ENCODE assay signal across 8 cellular contexts in the genomic region with DNA sequence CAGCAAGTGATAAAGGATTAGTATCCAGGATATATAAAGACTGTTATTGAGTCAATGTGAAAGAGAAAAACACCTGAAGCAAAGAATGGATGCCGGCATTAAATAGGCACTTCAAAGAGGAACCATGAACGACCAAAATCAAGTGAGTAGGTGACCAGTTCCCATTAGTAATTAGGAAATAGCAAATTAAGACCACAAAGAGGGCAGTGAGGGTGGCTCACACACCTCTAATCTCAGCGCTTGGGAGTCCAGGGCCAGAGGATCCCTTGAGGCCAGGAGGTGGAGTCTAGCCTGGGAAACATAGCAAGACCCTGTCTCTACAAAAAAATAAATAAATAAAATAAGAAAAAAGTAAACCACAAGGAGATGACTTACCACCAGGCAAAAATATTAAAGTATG. TPM values are rescaled to one million over a fixed set of nuclear protein-coding genes. Genes with fewer than 3 reads are reported as not detected.
DNase-seq lines count a peak whose midpoint lies in the region; ATAC-seq and TF ChIP-seq lines count a peak whose summit lies in the region.

No MANE protein-coding gene starts in this region.

- H3K36me3 Mint-ChIP-seq in activated CD8-positive, alpha-beta memory T cell treated with anti-CD3 and anti-CD28 coated beads, Interleukin-2, amount 10 ng/mL, durations not matched to agents 7 days and 5 days: peaks cover 2% of the 10 kb centered on the region
- no peaks in the 10 kb centered on the region for H3K36me3 Mint-ChIP-seq in activated CD4-positive, alpha-beta memory T cell treated with anti-CD3 and anti-CD28 coated beads for 36 hours

- no peak for TF ChIP-seq CTCF in thoracic aorta (IDR thresholded peaks at IDR 0.05)

- no peaks in the 10 kb centered on the region for H3K36me3 ChIP-seq in thoracic aorta

- peak overlapping the region; percentile 80 for H3K27ac Mint-ChIP-seq in activated CD8-positive, alpha-beta memory T cell treated with anti-CD3 and anti-CD28 coated beads, Interleukin-2, amount 10 ng/mL, durations not matched to agents 7 days and 5 days
- no peak overlapping the region for H3K27ac Mint-ChIP-seq in activated CD4-positive, alpha-beta memory T cell treated with anti-CD3 and anti-CD28 coated beads for 36 hours

- H3K9me3 Mint-ChIP-seq in activated CD8-positive, alpha-beta memory T cell treated with anti-CD3 and anti-CD28 coated beads, Interleukin-2, amount 10 ng/mL, durations not matched to agents 7 days and 5 days (ENCODE audit: low read depth): no peaks in the 10 kb centered on the region
- H3K9me3 Mint-ChIP-seq in activated CD4-positive, alpha-beta memory T cell treated with anti-CD3 and anti-CD28 coated beads for 36 hours: no peaks in the 10 kb centered on the region

- H3K4me1 Mint-ChIP-seq in activated CD8-positive, alpha-beta memory T cell treated with anti-CD3 and anti-CD28 coated beads, Interleukin-2, amount 10 ng/mL, durations not matched to agents 7 days and 5 days: peaks cover 35% of the 10 kb centered on the region
- peaks cover 20% of the 10 kb centered on the region for H3K4me1 Mint-ChIP-seq in activated CD4-positive, alpha-beta memory T cell treated with anti-CD3 and anti-CD28 coated beads for 36 hours (ENCODE audit: low read depth)

- H3K4me3 ChIP-seq in thoracic aorta: peak overlapping the region; percentile 90

- intact Hi-C loops in activated CD4-positive, alpha-beta memory T cell treated with anti-CD3 and anti-CD28 coated beads for 36 hours (cut with micrococcal nuclease): no loop called here

- peaks cover 16% of the 10 kb centered on the region for H3K27me3 Mint-ChIP-seq in activated CD8-positive, alpha-beta memory T cell treated with anti-CD3 and anti-CD28 coated beads, Interleukin-2, amount 10 ng/mL, durations not matched to agents 7 days and 5 days
- H3K27me3 Mint-ChIP-seq in activated CD4-positive, alpha-beta memory T cell treated with anti-CD3 and anti-CD28 coated beads for 36 hours: peaks cover 1% of the 10 kb centered on the region

- peak overlapping the region; percentile 89 for H3K4me3 Mint-ChIP-seq in activated CD8-positive, alpha-beta memory T cell treated with anti-CD3 and anti-CD28 coated beads, Interleukin-2, amount 10 ng/mL, durations not matched to agents 7 days and 5 days
- H3K4me3 Mint-ChIP-seq in activated CD4-positive, alpha-beta memory T cell treated with anti-CD3 and anti-CD28 coated beads for 36 hours: peak overlapping the region; percentile 85

- H3K4me1 ChIP-seq in thoracic aorta (ENCODE audit: control insufficient read depth in 1 of 2, low read depth in 2 of 2): peaks cover 14 to 15% of the 10 kb centered on the region in 2 donors

- H3K27me3 ChIP-seq in thoracic aorta (replicated peaks; ENCODE audit: insufficient read depth): no peaks in the 10 kb centered on the region

- DNase-seq in activated CD8-positive, alpha-beta memory T cell treated with anti-CD3 and anti-CD28 coated beads, Interleukin-2, amount 10 ng/mL, durations not matched to agents 7 days and 5 days: peak; percentile 35
- no peak for DNase-seq in activated CD8-positive, alpha-beta memory T cell treated with anti-CD3 and anti-CD28 coated beads, Interleukin-2, amount 50 U/mL, for 4 hours
- no peak for DNase-seq in activated CD4-positive, alpha-beta memory T cell treated with anti-CD3 and anti-CD28 coated beads for 36 hours
- peak; percentile 6 for DNase-seq in inferior parietal cortex (ENCODE audit: extremely low spot score)
- no peak for DNase-seq in thoracic aorta (ENCODE audit: low spot score)
- no peak for DNase-seq in KBM-7
- DNase-seq in HEK293T (ENCODE audit: extremely low spot score): no peak
- DNase-seq in NCI-H2171 (lab: John Stamatoyannopoulos, UW): no peak

- ATAC-seq in activated CD8-positive, alpha-beta memory T cell treated with anti-CD3 and anti-CD28 coated beads, Interleukin-2, amount 10 ng/mL, durations not matched to agents 7 days and 5 days: no peak
- no peak for ATAC-seq in thoracic aorta (ENCODE audit: insufficient number of reproducible peaks, low FRiP score, low read depth)

- POLR2A ChIA-PET in activated CD4-positive, alpha-beta memory T cell treated with anti-CD3 and anti-CD28 coated beads for 36 hours (lab: Charles Lee): no interaction called here
- POLR2A ChIA-PET in HEK293T (lab: Yijun Ruan, JAX): interaction anchor here (1.1 to 2.8 kb wide), 2 partner anchors 10 to 1095 kb away, joined by 3 to 18 read pairs; no protein-coding TSS in a partner anchor

- peak overlapping the region; percentile 74 to 75 for H3K27ac ChIP-seq in thoracic aorta

- in situ Hi-C loops in KBM-7 (cut with MboI; ENCODE audit: low pct_unique_long_range_greater_than_20kb, low sequenced_read_pairs): loop anchor here (10.0 kb wide), 1 partner anchor 1100 kb away; a partner anchor contains a TSS

- CTCF ChIA-PET in activated CD8-positive, alpha-beta memory T cell treated with anti-CD3 and anti-CD28 coated beads, Interleukin-2, amount 10 ng/mL, durations not matched to agents 7 days and 5 days (lab: Charles Lee): interaction anchor here (1.2 kb wide), 1 partner anchor 16 kb away, joined by 5 read pairs; no protein-coding TSS in a partner anchor
- CTCF ChIA-PET in activated CD4-positive, alpha-beta memory T cell treated with anti-CD3 and anti-CD28 coated beads for 36 hours (lab: Charles Lee): no interaction called here
- CTCF ChIA-PET in HEK293T (lab: Yijun Ruan, JAX): no interaction called here

- H3K9me3 ChIP-seq in thoracic aorta: no peaks in the 10 kb centered on the region

TF ChIP-seq in HEK293T, 16 proteins besides CTCF, POLR2A, EP300 and RAD21:
- TF ChIP-seq TARDBP (IDR thresholded peaks at IDR 0.05): no peak
- TF ChIP-seq LEF1 (IDR thresholded peaks at IDR 0.05; ENCODE audit: borderline replicate concordance): no peak
- no peak for TF ChIP-seq ZNF384 (IDR thresholded peaks at IDR 0.05)
- no peak for TF ChIP-seq ELF4 (IDR thresholded peaks at IDR 0.05)
- TF ChIP-seq NFRKB (IDR thresholded peaks at IDR 0.05): no peak
- TF ChIP-seq BHLHE40 (IDR thresholded peaks at IDR 0.05; ENCODE audit: borderline replicate concordance): no peak
- TF ChIP-seq FOXA1 (IDR thresholded peaks at IDR 0.05): no peak
- no peak for TF ChIP-seq FOXM1 (IDR thresholded peaks at IDR 0.05; ENCODE audit: borderline replicate concordance)
- TF ChIP-seq L3MBTL2 (conservative IDR thresholded peaks at IDR 0.05): no peak
- TF ChIP-seq HDGF (IDR thresholded peaks at IDR 0.05; ENCODE audit: borderline replicate concordance): no peak
- no peak for TF ChIP-seq ARNT (IDR thresholded peaks at IDR 0.05)
- TF ChIP-seq CTBP1 (IDR thresholded peaks at IDR 0.05; ENCODE audit: borderline replicate concordance): no peak
- no peak for TF ChIP-seq FOXK2 (IDR thresholded peaks at IDR 0.05)
- TF ChIP-seq SUZ12 (IDR thresholded peaks at IDR 0.05): no peak
- TF ChIP-seq, protein P1, sequence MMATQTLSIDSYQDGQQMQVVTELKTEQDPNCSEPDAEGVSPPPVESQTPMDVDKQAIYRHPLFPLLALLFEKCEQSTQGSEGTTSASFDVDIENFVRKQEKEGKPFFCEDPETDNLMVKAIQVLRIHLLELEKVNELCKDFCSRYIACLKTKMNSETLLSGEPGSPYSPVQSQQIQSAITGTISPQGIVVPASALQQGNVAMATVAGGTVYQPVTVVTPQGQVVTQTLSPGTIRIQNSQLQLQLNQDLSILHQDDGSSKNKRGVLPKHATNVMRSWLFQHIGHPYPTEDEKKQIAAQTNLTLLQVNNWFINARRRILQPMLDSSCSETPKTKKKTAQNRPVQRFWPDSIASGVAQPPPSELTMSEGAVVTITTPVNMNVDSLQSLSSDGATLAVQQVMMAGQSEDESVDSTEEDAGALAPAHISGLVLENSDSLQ (IDR thresholded peaks at IDR 0.05): no peak

RNA-seq across cellular contexts. Expression of a gene that starts 1.5 kb away (rescaled TPM):
- not detected for total RNA-seq in activated CD8-positive, alpha-beta memory T cell treated with anti-CD3 and anti-CD28 coated beads, Interleukin-2, amount 10 ng/mL, durations not matched to agents 7 days and 5 days
- total RNA-seq in activated CD4-positive, alpha-beta memory T cell treated with anti-CD3 and anti-CD28 coated beads for 36 hours: not detected
- not detected for total RNA-seq in thoracic aorta

Comparison
In these comparisons a context has a peak if more than half of its experiments do, and no peak if none do; other contexts are left out.
1. DNase-seq: peak in activated CD8-positive, alpha-beta memory T cell treated with anti-CD3 and anti-CD28 coated beads, Interleukin-2, amount 10 ng/mL, durations not matched to agents 7 days and 5 days (single experiment) and inferior parietal cortex (single experiment); none in activated CD8-positive, alpha-beta memory T cell treated with anti-CD3 and anti-CD28 coated beads, Interleukin-2, amount 50 U/mL, for 4 hours (single experiment), activated CD4-positive, alpha-beta memory T cell treated with anti-CD3 and anti-CD28 coated beads for 36 hours (single experiment), thoracic aorta (single experiment), KBM-7 (single experiment), HEK293T (single experiment) and NCI-H2171 (single experiment).